Comparison of ENCODE assay signal across 1 cellular context in the genomic region with DNA sequence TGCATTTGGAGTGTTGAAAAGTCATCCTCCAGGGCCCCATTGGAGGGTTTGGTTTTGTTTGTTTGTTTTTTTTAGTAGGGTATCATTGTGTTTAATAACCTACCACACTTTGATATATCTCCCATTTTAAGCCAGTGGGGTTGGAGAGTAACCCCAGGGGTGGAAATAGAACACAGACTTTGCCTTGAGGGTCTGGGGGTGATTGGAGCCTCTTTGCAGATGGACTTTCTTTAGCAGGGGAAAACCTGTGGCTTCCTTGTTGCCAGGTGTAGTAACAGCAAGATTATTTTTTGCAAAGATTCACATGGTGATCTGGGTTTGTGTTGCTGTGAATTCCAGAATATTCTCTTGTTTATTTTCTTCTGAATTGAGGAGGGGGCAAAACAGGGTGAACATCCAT.
TF ChIP-seq lines count a peak whose summit lies in the region.

No MANE protein-coding gene starts in this region.

TF ChIP-seq in H1, 55 proteins besides CTCF, POLR2A, EP300 and RAD21 (continued from another document):
- TF ChIP-seq, protein P1, sequence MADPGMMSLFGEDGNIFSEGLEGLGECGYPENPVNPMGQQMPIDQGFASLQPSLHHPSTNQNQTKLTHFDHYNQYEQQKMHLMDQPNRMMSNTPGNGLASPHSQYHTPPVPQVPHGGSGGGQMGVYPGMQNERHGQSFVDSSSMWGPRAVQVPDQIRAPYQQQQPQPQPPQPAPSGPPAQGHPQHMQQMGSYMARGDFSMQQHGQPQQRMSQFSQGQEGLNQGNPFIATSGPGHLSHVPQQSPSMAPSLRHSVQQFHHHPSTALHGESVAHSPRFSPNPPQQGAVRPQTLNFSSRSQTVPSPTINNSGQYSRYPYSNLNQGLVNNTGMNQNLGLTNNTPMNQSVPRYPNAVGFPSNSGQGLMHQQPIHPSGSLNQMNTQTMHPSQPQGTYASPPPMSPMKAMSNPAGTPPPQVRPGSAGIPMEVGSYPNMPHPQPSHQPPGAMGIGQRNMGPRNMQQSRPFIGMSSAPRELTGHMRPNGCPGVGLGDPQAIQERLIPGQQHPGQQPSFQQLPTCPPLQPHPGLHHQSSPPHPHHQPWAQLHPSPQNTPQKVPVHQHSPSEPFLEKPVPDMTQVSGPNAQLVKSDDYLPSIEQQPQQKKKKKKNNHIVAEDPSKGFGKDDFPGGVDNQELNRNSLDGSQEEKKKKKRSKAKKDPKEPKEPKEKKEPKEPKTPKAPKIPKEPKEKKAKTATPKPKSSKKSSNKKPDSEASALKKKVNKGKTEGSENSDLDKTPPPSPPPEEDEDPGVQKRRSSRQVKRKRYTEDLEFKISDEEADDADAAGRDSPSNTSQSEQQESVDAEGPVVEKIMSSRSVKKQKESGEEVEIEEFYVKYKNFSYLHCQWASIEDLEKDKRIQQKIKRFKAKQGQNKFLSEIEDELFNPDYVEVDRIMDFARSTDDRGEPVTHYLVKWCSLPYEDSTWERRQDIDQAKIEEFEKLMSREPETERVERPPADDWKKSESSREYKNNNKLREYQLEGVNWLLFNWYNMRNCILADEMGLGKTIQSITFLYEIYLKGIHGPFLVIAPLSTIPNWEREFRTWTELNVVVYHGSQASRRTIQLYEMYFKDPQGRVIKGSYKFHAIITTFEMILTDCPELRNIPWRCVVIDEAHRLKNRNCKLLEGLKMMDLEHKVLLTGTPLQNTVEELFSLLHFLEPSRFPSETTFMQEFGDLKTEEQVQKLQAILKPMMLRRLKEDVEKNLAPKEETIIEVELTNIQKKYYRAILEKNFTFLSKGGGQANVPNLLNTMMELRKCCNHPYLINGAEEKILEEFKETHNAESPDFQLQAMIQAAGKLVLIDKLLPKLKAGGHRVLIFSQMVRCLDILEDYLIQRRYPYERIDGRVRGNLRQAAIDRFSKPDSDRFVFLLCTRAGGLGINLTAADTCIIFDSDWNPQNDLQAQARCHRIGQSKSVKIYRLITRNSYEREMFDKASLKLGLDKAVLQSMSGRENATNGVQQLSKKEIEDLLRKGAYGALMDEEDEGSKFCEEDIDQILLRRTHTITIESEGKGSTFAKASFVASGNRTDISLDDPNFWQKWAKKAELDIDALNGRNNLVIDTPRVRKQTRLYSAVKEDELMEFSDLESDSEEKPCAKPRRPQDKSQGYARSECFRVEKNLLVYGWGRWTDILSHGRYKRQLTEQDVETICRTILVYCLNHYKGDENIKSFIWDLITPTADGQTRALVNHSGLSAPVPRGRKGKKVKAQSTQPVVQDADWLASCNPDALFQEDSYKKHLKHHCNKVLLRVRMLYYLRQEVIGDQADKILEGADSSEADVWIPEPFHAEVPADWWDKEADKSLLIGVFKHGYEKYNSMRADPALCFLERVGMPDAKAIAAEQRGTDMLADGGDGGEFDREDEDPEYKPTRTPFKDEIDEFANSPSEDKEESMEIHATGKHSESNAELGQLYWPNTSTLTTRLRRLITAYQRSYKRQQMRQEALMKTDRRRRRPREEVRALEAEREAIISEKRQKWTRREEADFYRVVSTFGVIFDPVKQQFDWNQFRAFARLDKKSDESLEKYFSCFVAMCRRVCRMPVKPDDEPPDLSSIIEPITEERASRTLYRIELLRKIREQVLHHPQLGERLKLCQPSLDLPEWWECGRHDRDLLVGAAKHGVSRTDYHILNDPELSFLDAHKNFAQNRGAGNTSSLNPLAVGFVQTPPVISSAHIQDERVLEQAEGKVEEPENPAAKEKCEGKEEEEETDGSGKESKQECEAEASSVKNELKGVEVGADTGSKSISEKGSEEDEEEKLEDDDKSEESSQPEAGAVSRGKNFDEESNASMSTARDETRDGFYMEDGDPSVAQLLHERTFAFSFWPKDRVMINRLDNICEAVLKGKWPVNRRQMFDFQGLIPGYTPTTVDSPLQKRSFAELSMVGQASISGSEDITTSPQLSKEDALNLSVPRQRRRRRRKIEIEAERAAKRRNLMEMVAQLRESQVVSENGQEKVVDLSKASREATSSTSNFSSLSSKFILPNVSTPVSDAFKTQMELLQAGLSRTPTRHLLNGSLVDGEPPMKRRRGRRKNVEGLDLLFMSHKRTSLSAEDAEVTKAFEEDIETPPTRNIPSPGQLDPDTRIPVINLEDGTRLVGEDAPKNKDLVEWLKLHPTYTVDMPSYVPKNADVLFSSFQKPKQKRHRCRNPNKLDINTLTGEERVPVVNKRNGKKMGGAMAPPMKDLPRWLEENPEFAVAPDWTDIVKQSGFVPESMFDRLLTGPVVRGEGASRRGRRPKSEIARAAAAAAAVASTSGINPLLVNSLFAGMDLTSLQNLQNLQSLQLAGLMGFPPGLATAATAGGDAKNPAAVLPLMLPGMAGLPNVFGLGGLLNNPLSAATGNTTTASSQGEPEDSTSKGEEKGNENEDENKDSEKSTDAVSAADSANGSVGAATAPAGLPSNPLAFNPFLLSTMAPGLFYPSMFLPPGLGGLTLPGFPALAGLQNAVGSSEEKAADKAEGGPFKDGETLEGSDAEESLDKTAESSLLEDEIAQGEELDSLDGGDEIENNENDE (IDR thresholded peaks at IDR 0.05; ENCODE audit: insufficient replicate concordance, low read length): no peak
- no peak for TF ChIP-seq GTF2F1 (IDR thresholded peaks at IDR 0.05; ENCODE audit: borderline replicate concordance, low read depth, low read length)
- TF ChIP-seq JUN (IDR thresholded peaks at IDR 0.05; ENCODE audit: low read depth, low read length): no peak
